19 cellular contexts compared by ENCODE assay signal in genomic region chr2:135258193-135258592, GRCh38.
DNase-seq lines count a peak whose midpoint lies in the region; ATAC-seq, FAIRE-seq and TF ChIP-seq lines count a peak whose summit lies in the region.
"Had no signal": no experiment of that assay in that cellular context is flagged by ENCODE, and none has a peak within 500 bp of the region (broad histone marks: within the 10 kb centered on the region; RNA-seq: fewer than 3 reads in every experiment).

No MANE protein-coding gene starts in this region.

- peaks cover 0 to 3% (median 0%) of the 10 kb centered on the region in 6 donors for H3K9me3 Mint-ChIP-seq in immature natural killer cell
- H3K9me3 Mint-ChIP-seq in activated T-cell treated with anti-CD3 and anti-CD28 coated beads, Interleukin-2, amount 50 U/mL, for 72 hours = no peaks in the 10 kb centered on the region

- H3K4me2 ChIP-seq in HCT116 (ENCODE audit: low read length) = no peak overlapping the region
- H3K4me2 ChIP-seq: PC-9 had no signal

- H2AFZ ChIP-seq in HCT116 (ENCODE audit: low read depth, low read length, poor library complexity, severe bottlenecking) = no peak overlapping the region
- H2AFZ ChIP-seq: PC-9 had no signal

- no peak overlapping the region for H3K4me3 Mint-ChIP-seq in immature natural killer cell
- H3K4me3 Mint-ChIP-seq in activated T-cell treated with anti-CD3 and anti-CD28 coated beads, Interleukin-2, amount 50 U/mL, for 72 hours = no peak overlapping the region
- H3K4me3 Mint-ChIP-seq: activated naive CD8-positive, alpha-beta T cell treated with anti-CD3 and anti-CD28 coated beads for 36 hours; brain; naive thymus-derived CD4-positive, alpha-beta T cell had no signal

- H3K36me3 ChIP-seq in HCT116 (ENCODE audit: control insufficient read depth in 1 of 2, insufficient read depth in 2 of 2, low read length in 2 of 2) = no peaks in the 10 kb centered on the region
- H3K36me3 ChIP-seq: spleen had no signal

- no peaks in the 10 kb centered on the region for H3K27me3 Mint-ChIP-seq in immature natural killer cell (ENCODE audit: low read depth in 3 of 3)
- H3K27me3 Mint-ChIP-seq in activated T-cell treated with anti-CD3 and anti-CD28 coated beads, Interleukin-2, amount 50 U/mL, for 72 hours (ENCODE audit: low read depth) = no peaks in the 10 kb centered on the region
- H3K27me3 Mint-ChIP-seq: activated naive CD8-positive, alpha-beta T cell treated with anti-CD3 and anti-CD28 coated beads for 36 hours; brain; naive thymus-derived CD4-positive, alpha-beta T cell had no signal

- H3K4me1 ChIP-seq in HCT116 (ENCODE audit: control insufficient read depth in 1 of 2, insufficient read depth in 2 of 2, low read length in 2 of 2) = peaks cover 0 to 8% of the 10 kb centered on the region in 2 experiments; a peak in 2 of 4 replicates
- H3K4me1 ChIP-seq: psoas muscle, spleen had no signal

- no peak for FAIRE-seq in D721Med (lab: Jason Lieb, UNC)
- FAIRE-seq: GM18507 had no signal

- no peak for TF ChIP-seq POLR2A in HCT116 (IDR thresholded peaks at IDR 0.05; ENCODE audit: borderline replicate concordance, extremely low read depth, insufficient read depth, insufficient read length)

- no peaks in the 10 kb centered on the region for H3K4me1 Mint-ChIP-seq in immature natural killer cell
- no peaks in the 10 kb centered on the region for H3K4me1 Mint-ChIP-seq in activated T-cell treated with anti-CD3 and anti-CD28 coated beads, Interleukin-2, amount 50 U/mL, for 72 hours (ENCODE audit: low read depth)
- H3K4me1 Mint-ChIP-seq: activated naive CD8-positive, alpha-beta T cell treated with anti-CD3 and anti-CD28 coated beads for 36 hours; naive thymus-derived CD4-positive, alpha-beta T cell had no signal

- no TSS peak for BruUV-seq in HCT116 (replicated peaks; lab: Mats Ljungman, UMichigan)

- H3K36me3 Mint-ChIP-seq in immature natural killer cell = peaks cover 0 to 4% (median 3%) of the 10 kb centered on the region in 3 donors
- H3K36me3 Mint-ChIP-seq in activated T-cell treated with anti-CD3 and anti-CD28 coated beads, Interleukin-2, amount 50 U/mL, for 72 hours (ENCODE audit: insufficient read depth in 2 of 2) = no peaks in the 10 kb centered on the region

- no peaks in the 10 kb centered on the region for H3K9me3 ChIP-seq in HCT116 (ENCODE audit: control insufficient read depth in 1 of 2, insufficient read depth in 1 of 2, low read depth in 1 of 2, low read length in 2 of 2)
- H3K9me3 ChIP-seq: psoas muscle had no signal

- H3K27me3 ChIP-seq in HCT116 (ENCODE audit: insufficient read depth, low read length) = no peaks in the 10 kb centered on the region
- H3K27me3 ChIP-seq: spleen had no signal

- intact Hi-C loops in HCT116 (cut with micrococcal nuclease) = loop anchor here (2.0 kb wide), 1 partner anchor 253 kb away; no protein-coding TSS in a partner anchor

- DNase-seq in D721Med (ENCODE audit: insufficient read length, low spot score) = no peak
- DNase-seq in HCT116 (ENCODE audit: low read depth, low spot score) = no peak
- DNase-seq in RPMI7951 (ENCODE audit: low read depth) = peak; percentile 5
- no peak for DNase-seq in fibroblast of villous mesenchyme (ENCODE audit: low read depth)
- DNase-seq in immature natural killer cell = no peak
- no peak for DNase-seq in activated CD4-positive, alpha-beta T cell treated with anti-CD3 and anti-CD28 coated beads for 1 hour
- DNase-seq in activated T-cell treated with anti-CD3 and anti-CD28 coated beads, Interleukin-2, amount 50 U/mL, for 72 hours = no peak
- DNase-seq: activated naive CD8-positive, alpha-beta T cell treated with anti-CD3 and anti-CD28 coated beads for 36 hours; activated T-cell treated with anti-CD3 and anti-CD28 coated beads, Interleukin-2, amount 50 U/mL, for 1 hour; glutamatergic neuron; GOT3; naive thymus-derived CD4-positive, alpha-beta T cell; NCI-H187; PC-9; psoas muscle; spleen had no signal

- RAD21 ChIA-PET in HCT116 (lab: Charles Lee; ENCODE audit: low non-redundant PET in 1 of 2, low total read pairs in 2 of 2, uncharacterized antibody in 2 of 2, unreplicated experiment in 2 of 2) = no interaction called here

- H4K20me1 ChIP-seq in HCT116 (ENCODE audit: insufficient read depth) = no peaks in the 10 kb centered on the region

- TF ChIP-seq CTCF in D721Med (IDR thresholded peaks at IDR 0.05; ENCODE audit: insufficient read depth, missing control alignments) (peak; percentile 32), HCT116 (IDR thresholded peaks at IDR 0.05 in 2 of 3, conservative IDR thresholded peaks at IDR 0.05 in 1 of 3; ENCODE audit: borderline replicate concordance in 1 of 3, insufficient read depth in 1 of 3, low read depth in 2 of 3, low read length in 2 of 3) (peak in 2 of 3 experiments; percentile 11 to 22; a peak in 1 of 6 replicates), fibroblast of villous mesenchyme (IDR thresholded peaks at IDR 0.05; ENCODE audit: insufficient read depth, low read depth, low read length) (peak; percentile 29)

- H3K9ac ChIP-seq in HCT116 (ENCODE audit: low read length) = no peak overlapping the region

- H3K4me3 ChIP-seq in HCT116 (replicated peaks in 1 of 2; ENCODE audit: low read depth in 1 of 2, low read length in 2 of 2) = no peak overlapping the region
- H3K4me3 ChIP-seq in fibroblast of villous mesenchyme (ENCODE audit: low read depth, low read length) = no peak overlapping the region
- H3K4me3 ChIP-seq: PC-9, psoas muscle, spleen had no signal

- no peak overlapping the region for H3K27ac Mint-ChIP-seq in immature natural killer cell
- no peak overlapping the region for H3K27ac Mint-ChIP-seq in activated T-cell treated with anti-CD3 and anti-CD28 coated beads, Interleukin-2, amount 50 U/mL, for 72 hours
- H3K27ac Mint-ChIP-seq: activated naive CD8-positive, alpha-beta T cell treated with anti-CD3 and anti-CD28 coated beads for 36 hours; brain; naive thymus-derived CD4-positive, alpha-beta T cell had no signal

- POLR2A ChIA-PET in HCT116 (lab: Charles Lee) = no interaction called here

- no peak overlapping the region for H3K27ac ChIP-seq in HCT116 (ENCODE audit: low read depth, low read length)
- H3K27ac ChIP-seq: psoas muscle, spleen had no signal

- peak; percentile 53 for TF ChIP-seq RAD21 in HCT116 (IDR thresholded peaks at IDR 0.05; ENCODE audit: low read depth)

- ATAC-seq in HCT116 = 0 out of 2 replicates have a peak, but pooled peaks have one; percentile 50
- ATAC-seq in GM21529 (IDR thresholded peaks at IDR 0.05; ENCODE audit: unreplicated experiment) = no peak
- no peak for ATAC-seq in activated T-cell treated with anti-CD3 and anti-CD28 coated beads, Interleukin-2, amount 50 U/mL, for 72 hours (replicated peaks in 1 of 2)
- ATAC-seq: naive thymus-derived CD4-positive, alpha-beta T cell; psoas muscle had no signal

- no peaks in the 10 kb centered on the region for H3K79me2 ChIP-seq in HCT116 (ENCODE audit: insufficient read depth, low read length)

- CTCF ChIA-PET in HCT116 (lab: Charles Lee) = no interaction called here

- H3K9me2 ChIP-seq in HCT116 (ENCODE audit: insufficient read depth) = no peaks in the 10 kb centered on the region

TF ChIP-seq in HCT116, 20 proteins besides CTCF, POLR2A, EP300 and RAD21:
- no peak for TF ChIP-seq CEBPB (IDR thresholded peaks at IDR 0.05; ENCODE audit: low read depth)
- TF ChIP-seq EZH2phosphoT487 (IDR thresholded peaks at IDR 0.05; ENCODE audit: borderline replicate concordance) = no peak
- TF ChIP-seq CBX3 (IDR thresholded peaks at IDR 0.05; ENCODE audit: low read depth) = no peak
- TF ChIP-seq SIN3A (IDR thresholded peaks at IDR 0.05; ENCODE audit: low read depth) = no peak
- no peak for TF ChIP-seq ZNF274 (IDR thresholded peaks at IDR 0.05; ENCODE audit: low read depth, low read length)
- no peak for TF ChIP-seq EGR1 (IDR thresholded peaks at IDR 0.05; ENCODE audit: low read depth)
TF ChIP-seq in HCT116: peak in this region for 0.
